1 cellular context compared by ENCODE assay signal in genomic region chr17:38559025-38559879, GRCh38.
A peak's percentile ranks its signal among the peaks of the same experiment; 100 is the strongest.
TF ChIP-seq lines count a peak whose summit lies in the region.

No MANE protein-coding gene starts in this region.

TF ChIP-seq in HepG2, 621 proteins besides CTCF, POLR2A, EP300 and RAD21 (continued from another document and continues in another):
- no peak for TF ChIP-seq ZNF407 (CRISPR knock-in tag; IDR thresholded peaks at IDR 0.05; ENCODE audit: not compliant biosample characterization)
- no peak for TF ChIP-seq RFX5 (IDR thresholded peaks at IDR 0.05; ENCODE audit: low read depth, low read length)
- no peak for TF ChIP-seq ZNF543 (CRISPR knock-in tag; IDR thresholded peaks at IDR 0.05)
- no peak for TF ChIP-seq TOE1 (CRISPR knock-in tag; IDR thresholded peaks at IDR 0.05)
- TF ChIP-seq, protein P1, sequence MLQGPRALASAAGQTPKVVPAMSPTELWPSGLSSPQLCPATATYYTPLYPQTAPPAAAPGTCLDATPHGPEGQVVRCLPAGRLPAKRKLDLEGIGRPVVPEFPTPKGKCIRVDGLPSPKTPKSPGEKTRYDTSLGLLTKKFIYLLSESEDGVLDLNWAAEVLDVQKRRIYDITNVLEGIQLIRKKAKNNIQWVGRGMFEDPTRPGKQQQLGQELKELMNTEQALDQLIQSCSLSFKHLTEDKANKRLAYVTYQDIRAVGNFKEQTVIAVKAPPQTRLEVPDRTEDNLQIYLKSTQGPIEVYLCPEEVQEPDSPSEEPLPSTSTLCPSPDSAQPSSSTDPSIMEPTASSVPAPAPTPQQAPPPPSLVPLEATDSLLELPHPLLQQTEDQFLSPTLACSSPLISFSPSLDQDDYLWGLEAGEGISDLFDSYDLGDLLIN (CRISPR knock-in tag; IDR thresholded peaks at IDR 0.05; ENCODE audit: borderline replicate concordance), result no peak
- peak; percentile 51 for TF ChIP-seq ARID5B (CRISPR knock-in tag; IDR thresholded peaks at IDR 0.05)
- TF ChIP-seq ZMYM4 (CRISPR knock-in tag; IDR thresholded peaks at IDR 0.05), result peak; percentile 42; the same call in 1 of the 2 replicates
- TF ChIP-seq, protein P2, sequence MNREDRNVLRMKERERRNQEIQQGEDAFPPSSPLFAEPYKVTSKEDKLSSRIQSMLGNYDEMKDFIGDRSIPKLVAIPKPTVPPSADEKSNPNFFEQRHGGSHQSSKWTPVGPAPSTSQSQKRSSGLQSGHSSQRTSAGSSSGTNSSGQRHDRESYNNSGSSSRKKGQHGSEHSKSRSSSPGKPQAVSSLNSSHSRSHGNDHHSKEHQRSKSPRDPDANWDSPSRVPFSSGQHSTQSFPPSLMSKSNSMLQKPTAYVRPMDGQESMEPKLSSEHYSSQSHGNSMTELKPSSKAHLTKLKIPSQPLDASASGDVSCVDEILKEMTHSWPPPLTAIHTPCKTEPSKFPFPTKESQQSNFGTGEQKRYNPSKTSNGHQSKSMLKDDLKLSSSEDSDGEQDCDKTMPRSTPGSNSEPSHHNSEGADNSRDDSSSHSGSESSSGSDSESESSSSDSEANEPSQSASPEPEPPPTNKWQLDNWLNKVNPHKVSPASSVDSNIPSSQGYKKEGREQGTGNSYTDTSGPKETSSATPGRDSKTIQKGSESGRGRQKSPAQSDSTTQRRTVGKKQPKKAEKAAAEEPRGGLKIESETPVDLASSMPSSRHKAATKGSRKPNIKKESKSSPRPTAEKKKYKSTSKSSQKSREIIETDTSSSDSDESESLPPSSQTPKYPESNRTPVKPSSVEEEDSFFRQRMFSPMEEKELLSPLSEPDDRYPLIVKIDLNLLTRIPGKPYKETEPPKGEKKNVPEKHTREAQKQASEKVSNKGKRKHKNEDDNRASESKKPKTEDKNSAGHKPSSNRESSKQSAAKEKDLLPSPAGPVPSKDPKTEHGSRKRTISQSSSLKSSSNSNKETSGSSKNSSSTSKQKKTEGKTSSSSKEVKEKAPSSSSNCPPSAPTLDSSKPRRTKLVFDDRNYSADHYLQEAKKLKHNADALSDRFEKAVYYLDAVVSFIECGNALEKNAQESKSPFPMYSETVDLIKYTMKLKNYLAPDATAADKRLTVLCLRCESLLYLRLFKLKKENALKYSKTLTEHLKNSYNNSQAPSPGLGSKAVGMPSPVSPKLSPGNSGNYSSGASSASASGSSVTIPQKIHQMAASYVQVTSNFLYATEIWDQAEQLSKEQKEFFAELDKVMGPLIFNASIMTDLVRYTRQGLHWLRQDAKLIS (CRISPR knock-in tag; IDR thresholded peaks at IDR 0.05), result no peak
- TF ChIP-seq, protein P3, sequence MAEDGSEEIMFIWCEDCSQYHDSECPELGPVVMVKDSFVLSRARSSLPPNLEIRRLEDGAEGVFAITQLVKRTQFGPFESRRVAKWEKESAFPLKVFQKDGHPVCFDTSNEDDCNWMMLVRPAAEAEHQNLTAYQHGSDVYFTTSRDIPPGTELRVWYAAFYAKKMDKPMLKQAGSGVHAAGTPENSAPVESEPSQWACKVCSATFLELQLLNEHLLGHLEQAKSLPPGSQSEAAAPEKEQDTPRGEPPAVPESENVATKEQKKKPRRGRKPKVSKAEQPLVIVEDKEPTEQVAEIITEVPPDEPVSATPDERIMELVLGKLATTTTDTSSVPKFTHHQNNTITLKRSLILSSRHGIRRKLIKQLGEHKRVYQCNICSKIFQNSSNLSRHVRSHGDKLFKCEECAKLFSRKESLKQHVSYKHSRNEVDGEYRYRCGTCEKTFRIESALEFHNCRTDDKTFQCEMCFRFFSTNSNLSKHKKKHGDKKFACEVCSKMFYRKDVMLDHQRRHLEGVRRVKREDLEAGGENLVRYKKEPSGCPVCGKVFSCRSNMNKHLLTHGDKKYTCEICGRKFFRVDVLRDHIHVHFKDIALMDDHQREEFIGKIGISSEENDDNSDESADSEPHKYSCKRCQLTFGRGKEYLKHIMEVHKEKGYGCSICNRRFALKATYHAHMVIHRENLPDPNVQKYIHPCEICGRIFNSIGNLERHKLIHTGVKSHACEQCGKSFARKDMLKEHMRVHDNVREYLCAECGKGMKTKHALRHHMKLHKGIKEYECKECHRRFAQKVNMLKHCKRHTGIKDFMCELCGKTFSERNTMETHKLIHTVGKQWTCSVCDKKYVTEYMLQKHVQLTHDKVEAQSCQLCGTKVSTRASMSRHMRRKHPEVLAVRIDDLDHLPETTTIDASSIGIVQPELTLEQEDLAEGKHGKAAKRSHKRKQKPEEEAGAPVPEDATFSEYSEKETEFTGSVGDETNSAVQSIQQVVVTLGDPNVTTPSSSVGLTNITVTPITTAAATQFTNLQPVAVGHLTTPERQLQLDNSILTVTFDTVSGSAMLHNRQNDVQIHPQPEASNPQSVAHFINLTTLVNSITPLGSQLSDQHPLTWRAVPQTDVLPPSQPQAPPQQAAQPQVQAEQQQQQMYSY (CRISPR knock-in tag; IDR thresholded peaks at IDR 0.05), result no peak
- TF ChIP-seq CREB1 (IDR thresholded peaks at IDR 0.05), result no peak
- no peak for TF ChIP-seq CREB1 (CRISPR knock-in tag; IDR thresholded peaks at IDR 0.05)
- peak; percentile 26; the same call in 1 of the 2 replicates for TF ChIP-seq BORCS8-MEF2B (CRISPR knock-in tag; IDR thresholded peaks at IDR 0.05)
- TF ChIP-seq HMGA1 (CRISPR knock-in tag; conservative IDR thresholded peaks at IDR 0.05), result no peak
- TF ChIP-seq ZFX (CRISPR knock-in tag; IDR thresholded peaks at IDR 0.05; ENCODE audit: low read depth), result peak; percentile 73
- 0 out of 2 replicates have a peak, but pooled peaks have one; percentile 28 for TF ChIP-seq FOXK1 (CRISPR knock-in tag; IDR thresholded peaks at IDR 0.05; ENCODE audit: borderline replicate concordance, low read depth)
- TF ChIP-seq, protein P4, sequence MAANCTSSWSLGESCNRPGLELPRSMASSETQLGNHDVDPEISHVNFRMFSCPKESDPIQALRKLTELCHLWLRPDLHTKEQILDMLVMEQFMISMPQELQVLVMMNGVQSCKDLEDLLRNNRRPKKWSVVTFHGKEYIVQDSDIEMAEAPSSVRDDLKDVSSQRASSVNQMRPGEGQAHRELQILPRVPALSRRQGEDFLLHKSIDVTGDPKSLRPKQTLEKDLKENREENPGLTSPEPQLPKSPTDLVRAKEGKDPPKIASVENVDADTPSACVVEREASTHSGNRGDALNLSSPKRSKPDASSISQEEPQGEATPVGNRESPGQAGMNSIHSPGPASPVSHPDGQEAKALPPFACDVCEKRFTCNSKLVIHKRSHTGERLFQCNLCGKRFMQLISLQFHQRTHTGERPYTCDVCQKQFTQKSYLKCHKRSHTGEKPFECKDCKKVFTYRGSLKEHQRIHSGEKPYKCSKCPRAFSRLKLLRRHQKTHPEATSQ (CRISPR knock-in tag; IDR thresholded peaks at IDR 0.05; ENCODE audit: borderline replicate concordance), result no peak
- TF ChIP-seq ZNF546 (CRISPR knock-in tag; conservative IDR thresholded peaks at IDR 0.05), result no peak; the same call in 1 of the 2 replicates
- TF ChIP-seq ZBTB46 (CRISPR knock-in tag; IDR thresholded peaks at IDR 0.05; ENCODE audit: borderline replicate concordance), result no peak
- peak; percentile 64; the same call in 1 of the 2 replicates for TF ChIP-seq KDM4B (CRISPR knock-in tag; IDR thresholded peaks at IDR 0.05)
- no peak for TF ChIP-seq ZNF383 (CRISPR knock-in tag; IDR thresholded peaks at IDR 0.05; ENCODE audit: borderline replicate concordance)
- TF ChIP-seq ZHX1 (CRISPR knock-in tag; IDR thresholded peaks at IDR 0.05; ENCODE audit: low read depth), result peak; percentile 68
- TF ChIP-seq ZNF775 (CRISPR knock-in tag; IDR thresholded peaks at IDR 0.05; ENCODE audit: borderline replicate concordance), result no peak
- TF ChIP-seq NAIF1 (CRISPR knock-in tag; IDR thresholded peaks at IDR 0.05; ENCODE audit: borderline replicate concordance), result no peak
